Comparison of ENCODE assay signal across 21 cellular contexts in the genomic region with DNA sequence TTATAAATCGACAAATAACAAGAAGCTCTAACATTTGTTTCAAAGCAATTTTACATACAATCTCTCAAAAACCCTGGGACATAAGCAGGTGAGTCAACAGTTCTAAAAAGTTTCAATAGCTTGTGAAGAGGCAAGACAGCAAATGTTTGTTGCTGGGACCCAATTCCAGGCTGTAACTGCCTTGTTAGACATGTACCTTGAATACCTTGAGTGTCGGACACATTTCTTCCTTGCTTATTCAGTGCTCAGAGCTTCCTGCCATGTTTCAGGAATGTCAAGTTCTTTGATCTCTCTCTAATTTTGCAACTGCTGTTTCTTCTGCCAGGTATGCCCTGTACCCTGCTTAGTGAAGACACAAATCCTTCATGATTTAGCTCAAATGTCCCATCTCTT. TPM values are rescaled to one million over a fixed set of nuclear protein-coding genes. Genes with fewer than 3 reads are reported as not detected.
"Had no signal": no experiment of that assay in that cellular context is flagged by ENCODE, and none has a peak within 500 bp of the region (broad histone marks: within the 10 kb centered on the region; RNA-seq: fewer than 3 reads in every experiment).

No MANE protein-coding gene starts in this region.

- H3K27me3 ChIP-seq: suprapubic skin had no signal

- H3K79me2 ChIP-seq: parathyroid adenoma had no signal

- H2AFZ ChIP-seq: neural progenitor cell, parathyroid adenoma had no signal

- H3K4me2 ChIP-seq: neural progenitor cell had no signal

- H3K36me3 ChIP-seq: neural progenitor cell, right lobe of liver, suprapubic skin, transverse colon had no signal

- H3K9ac ChIP-seq: neural progenitor cell, parathyroid adenoma had no signal

- H3K27ac ChIP-seq: epithelial cell of prostate, neural progenitor cell, parathyroid adenoma, right lobe of liver, suprapubic skin, transverse colon had no signal

- DNase-seq: caudate nucleus; cerebellar nuclear complex; cortex of kidney; head of caudate nucleus; kidney; mesenchymal stem cell; naive thymus-derived CD4-positive, alpha-beta T cell; right lobe of liver; small intestine; stimulated activated CD4-positive, alpha-beta T cell treated with anti-CD3 and anti-CD28 coated beads, Interleukin-15, amount 100 ng/mL, for 24 hours; stimulated activated CD4-positive, alpha-beta T cell treated with anti-CD3 and anti-CD28 coated beads, Interleukin-2, amount 100 ng/mL, for 48 hours; stimulated activated naive B cell treated with anti-CD40 and anti-IgM and Interleukin-4, amounts not matched to agents 10 μg/mL and 1 μg/mL and 100 μg/mL, for 72 hours; transverse colon had no signal

- H3K4me3 ChIP-seq: neural progenitor cell, right lobe of liver, suprapubic skin, transverse colon had no signal

- ATAC-seq: left lobe of liver; naive thymus-derived CD4-positive, alpha-beta T cell; right lobe of liver; stimulated activated naive B cell treated with anti-CD40 and anti-IgM and Interleukin-4, amounts not matched to agents 10 μg/mL and 1 μg/mL and 100 μg/mL, for 72 hours had no signal

- H3K9me3 ChIP-seq: right lobe of liver, suprapubic skin, transverse colon had no signal

RNA-seq across cellular contexts. Expression of a gene that starts 5.1 kb away (rescaled TPM):
- total RNA-seq: glomerular endothelial cell, mesothelial cell of epicardium, progenitor cell of endocrine pancreas had no signal
